ENCODE assay signal across 12 cellular contexts in genomic region chr2:4973973-4974372, GRCh38.
"Had no signal": no experiment of that assay in that cellular context is flagged by ENCODE, and none has a peak within 500 bp of the region (broad histone marks: within the 10 kb centered on the region; RNA-seq: fewer than 3 reads in every experiment).

No MANE protein-coding gene starts in this region.

- H3K4me1 Mint-ChIP-seq: activated CD8-positive, alpha-beta memory T cell treated with anti-CD3 and anti-CD28 coated beads, Interleukin-2, amount 10 ng/mL, durations not matched to agents 7 days and 5 days had no signal

- H3K27ac Mint-ChIP-seq: activated CD8-positive, alpha-beta memory T cell treated with anti-CD3 and anti-CD28 coated beads, Interleukin-2, amount 10 ng/mL, durations not matched to agents 7 days and 5 days; neural progenitor cell had no signal

- H2AFZ ChIP-seq: neural progenitor cell, parathyroid adenoma had no signal

- H3K4me3 Mint-ChIP-seq: activated CD8-positive, alpha-beta memory T cell treated with anti-CD3 and anti-CD28 coated beads, Interleukin-2, amount 10 ng/mL, durations not matched to agents 7 days and 5 days; activated T-cell treated with anti-CD3 and anti-CD28 coated beads, Interleukin-2, amount 50 U/mL, for 4 hours; neural progenitor cell had no signal

- H3K27me3 ChIP-seq: cardiac muscle cell, neural progenitor cell, tibial nerve had no signal

- H3K36me3 ChIP-seq: cardiac muscle cell, heart right ventricle, left ventricle myocardium inferior, neural progenitor cell, tibial nerve had no signal

- FAIRE-seq: frontal cortex had no signal

- H3K9me3 ChIP-seq: heart right ventricle, left ventricle myocardium inferior, tibial nerve had no signal

- ATAC-seq: activated CD8-positive, alpha-beta memory T cell treated with anti-CD3 and anti-CD28 coated beads, Interleukin-2, amount 10 ng/mL, durations not matched to agents 7 days and 5 days; activated T-cell treated with anti-CD3 and anti-CD28 coated beads, Interleukin-2, amount 50 U/mL, for 4 hours had no signal

- H3K9ac ChIP-seq: neural progenitor cell, parathyroid adenoma had no signal

- H3K27ac ChIP-seq: cardiac muscle cell, heart right ventricle, left ventricle myocardium inferior, neural progenitor cell, parathyroid adenoma, tibial nerve had no signal

- DNase-seq: activated CD4-positive, alpha-beta T cell treated with anti-CD3 and anti-CD28 coated beads, Interleukin-2, amount 50 U/mL, for 48 hours; activated CD8-positive, alpha-beta memory T cell treated with anti-CD3 and anti-CD28 coated beads, Interleukin-2, amount 10 ng/mL, durations not matched to agents 7 days and 5 days; activated T-cell treated with anti-CD3 and anti-CD28 coated beads, Interleukin-2, amount 50 U/mL, for 4 hours; heart right ventricle; islet precursor cell; left ventricle myocardium inferior; stimulated activated CD4-positive, alpha-beta T cell treated with anti-CD3 and anti-CD28 coated beads, Interleukin-15, amount 100 ng/mL, for 24 hours had no signal

- H3K4me1 ChIP-seq: heart right ventricle, left ventricle myocardium inferior, parathyroid adenoma, tibial nerve had no signal

- H3K36me3 Mint-ChIP-seq: activated CD8-positive, alpha-beta memory T cell treated with anti-CD3 and anti-CD28 coated beads, Interleukin-2, amount 10 ng/mL, durations not matched to agents 7 days and 5 days had no signal

- H3K4me3 ChIP-seq: cardiac muscle cell, heart right ventricle, left ventricle myocardium inferior, neural progenitor cell, tibial nerve had no signal

- H3K4me2 ChIP-seq: neural progenitor cell had no signal

- H3K79me2 ChIP-seq: parathyroid adenoma had no signal

- H3K9me3 Mint-ChIP-seq: activated T-cell treated with anti-CD3 and anti-CD28 coated beads, Interleukin-2, amount 50 U/mL, for 4 hours had no signal
